Comparison of ENCODE assay signal across 1 cellular context in genomic region chr9:113349044-113349433, GRCh38.
TF ChIP-seq lines count a peak whose summit lies in the region.

No MANE protein-coding gene starts in this region.

TF ChIP-seq in IMR-90, 13 proteins besides CTCF, POLR2A, EP300 and RAD21:
- TF ChIP-seq MAFK (IDR thresholded peaks at IDR 0.05; ENCODE audit: low read depth, low read length) (no peak), RCOR1 (IDR thresholded peaks at IDR 0.05; ENCODE audit: insufficient replicate concordance, low read length) (no peak), FOS (IDR thresholded peaks at IDR 0.05; ENCODE audit: low read depth, low read length) (no peak), NFE2L2 (IDR thresholded peaks at IDR 0.05; ENCODE audit: low read depth, low read length) (no peak), MAZ (IDR thresholded peaks at IDR 0.05; ENCODE audit: borderline replicate concordance, low read depth, low read length) (no peak), MXI1 (IDR thresholded peaks at IDR 0.05; ENCODE audit: borderline replicate concordance, low read depth, low read length) (no peak), CEBPB (IDR thresholded peaks at IDR 0.05; ENCODE audit: low read depth, low read length) (no peak), BHLHE40 (IDR thresholded peaks at IDR 0.05; ENCODE audit: low read depth, low read length) (no peak), RFX5 (IDR thresholded peaks at IDR 0.05; ENCODE audit: low read depth, low read length) (no peak), CHD1 (IDR thresholded peaks at IDR 0.05; ENCODE audit: low read depth, low read length) (no peak), SMC3 (IDR thresholded peaks at IDR 0.05; ENCODE audit: low read depth, low read length) (no peak)
- TF ChIP-seq, protein P1, sequence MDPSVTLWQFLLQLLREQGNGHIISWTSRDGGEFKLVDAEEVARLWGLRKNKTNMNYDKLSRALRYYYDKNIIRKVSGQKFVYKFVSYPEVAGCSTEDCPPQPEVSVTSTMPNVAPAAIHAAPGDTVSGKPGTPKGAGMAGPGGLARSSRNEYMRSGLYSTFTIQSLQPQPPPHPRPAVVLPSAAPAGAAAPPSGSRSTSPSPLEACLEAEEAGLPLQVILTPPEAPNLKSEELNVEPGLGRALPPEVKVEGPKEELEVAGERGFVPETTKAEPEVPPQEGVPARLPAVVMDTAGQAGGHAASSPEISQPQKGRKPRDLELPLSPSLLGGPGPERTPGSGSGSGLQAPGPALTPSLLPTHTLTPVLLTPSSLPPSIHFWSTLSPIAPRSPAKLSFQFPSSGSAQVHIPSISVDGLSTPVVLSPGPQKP (IDR thresholded peaks at IDR 0.05; ENCODE audit: borderline replicate concordance, low read depth, low read length) = no peak
- TF ChIP-seq, protein P2, sequence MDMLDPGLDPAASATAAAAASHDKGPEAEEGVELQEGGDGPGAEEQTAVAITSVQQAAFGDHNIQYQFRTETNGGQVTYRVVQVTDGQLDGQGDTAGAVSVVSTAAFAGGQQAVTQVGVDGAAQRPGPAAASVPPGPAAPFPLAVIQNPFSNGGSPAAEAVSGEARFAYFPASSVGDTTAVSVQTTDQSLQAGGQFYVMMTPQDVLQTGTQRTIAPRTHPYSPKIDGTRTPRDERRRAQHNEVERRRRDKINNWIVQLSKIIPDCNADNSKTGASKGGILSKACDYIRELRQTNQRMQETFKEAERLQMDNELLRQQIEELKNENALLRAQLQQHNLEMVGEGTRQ (IDR thresholded peaks at IDR 0.05; ENCODE audit: low read depth, low read length) = no peak
